ENCODE assay signal across 8 cellular contexts in genomic region chr12:132051718-132052117, GRCh38.
DNase-seq lines count a peak whose midpoint lies in the region; TF ChIP-seq lines count a peak whose summit lies in the region.
"Not testable (repeated sequence)": the region's sequence is repeated elsewhere in the genome, so short reads cannot be mapped to it uniquely, and the experiment has no call there.

No MANE protein-coding gene starts in this region.

- peaks cover 45% of the 10 kb centered on the region for H3K4me1 ChIP-seq in OCI-LY1 (ENCODE audit: insufficient read depth, low read length, severe bottlenecking)

- H3K27ac ChIP-seq in OCI-LY1 (ENCODE audit: low read depth, low read length, poor library complexity, severe bottlenecking); dorsolateral prefrontal cortex: not testable (repeated sequence)

- not testable (repeated sequence) for H3K79me2 ChIP-seq in OCI-LY1 (ENCODE audit: insufficient read depth, low read length)

- H3F3A ChIP-seq in OCI-LY1 (ENCODE audit: insufficient read depth, low read length): not testable (repeated sequence)

- not testable (repeated sequence) for H3K9ac ChIP-seq in OCI-LY1 (ENCODE audit: low read length)

- TF ChIP-seq CTCF in AG10803 (conservative IDR thresholded peaks at IDR 0.05; ENCODE audit: low read length) (peak; percentile 42), GM12864 (IDR thresholded peaks at IDR 0.05; ENCODE audit: low read depth, low read length, missing control alignments) (peak; percentile 19), LNCAP (IDR thresholded peaks at IDR 0.05) (peak; percentile 32), OCI-LY1 (IDR thresholded peaks at IDR 0.05; ENCODE audit: low read length) (peak; percentile 31; the same call in 1 of the 2 replicates), WI38 (IDR thresholded peaks at IDR 0.05; ENCODE audit: low read depth, low read length) (peak; percentile 40), dorsolateral prefrontal cortex (IDR thresholded peaks at IDR 0.05 in 54 of 56, conservative IDR thresholded peaks at IDR 0.05 in 2 of 56; ENCODE audit: low read depth in 1 of 56, partially characterized antibody in 56 of 56) (peak in 47 of 56 donors; percentile 13 to 55 (median 30))

- peaks cover 85% of the 10 kb centered on the region for H3K36me3 ChIP-seq in OCI-LY1 (ENCODE audit: insufficient read depth, low read length)

- H3K27me3 ChIP-seq in OCI-LY1 (ENCODE audit: insufficient read depth, low read length); dorsolateral prefrontal cortex: not testable (repeated sequence)

- peak; percentile 23 for DNase-seq in AG10803 (ENCODE audit: low read depth)
- not testable (repeated sequence) for DNase-seq in GM12864 (ENCODE audit: low read depth)
- DNase-seq in dorsolateral prefrontal cortex: peak in 7 of 10 donors; percentile 34 to 66 (median 60)
- peak; percentile 25 for DNase-seq in iPS DF 4.7 (ENCODE audit: extremely low read depth, low spot score)
- DNase-seq in posterior cingulate gyrus: peak in 6 of 10 donors; percentile 44 to 94 (median 62)

- not testable (repeated sequence) for H4K20me1 ChIP-seq in OCI-LY1 (ENCODE audit: insufficient read depth, low read length)

- not testable (repeated sequence) for H2AFZ ChIP-seq in OCI-LY1 (ENCODE audit: low read length)

- not testable (repeated sequence) for H3K4me2 ChIP-seq in OCI-LY1 (ENCODE audit: low read length)

- intact Hi-C loops in dorsolateral prefrontal cortex (cut with DNase I); posterior cingulate gyrus (cut with DNase I): not testable (repeated sequence)

- not testable (repeated sequence) for H3K4me3 ChIP-seq in AG10803 (ENCODE audit: low read length); GM12864 (ENCODE audit: low read depth, low read length); OCI-LY1 (ENCODE audit: low read depth, low read length, poor library complexity, severe bottlenecking); WI38 (ENCODE audit: low read depth, low read length); dorsolateral prefrontal cortex

- not testable (repeated sequence) for H3K9me2 ChIP-seq in OCI-LY1 (ENCODE audit: low read depth, low read length)

- H3K9me3 ChIP-seq in OCI-LY1 (ENCODE audit: low read length): not testable (repeated sequence)
